9 cellular contexts compared by ENCODE assay signal in the genomic region with DNA sequence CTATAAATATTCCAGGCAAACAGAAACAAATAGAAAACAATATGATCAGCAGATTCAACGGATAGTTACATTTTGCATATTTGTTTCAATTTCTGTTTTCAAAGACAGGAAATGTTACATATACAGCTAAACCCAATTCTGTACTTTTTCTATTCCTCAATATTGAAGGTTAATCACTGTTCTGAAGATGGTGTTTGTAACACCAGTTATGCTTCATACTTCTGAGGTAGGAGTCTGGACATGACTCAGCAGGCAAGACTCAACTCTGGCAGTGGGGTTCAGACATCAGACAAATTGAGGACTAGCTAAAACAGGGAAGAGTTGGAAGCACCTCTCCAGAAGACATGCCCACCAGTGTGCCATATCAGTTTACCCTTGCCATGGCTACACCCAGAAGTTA. TPM values are rescaled to one million over a fixed set of nuclear protein-coding genes. Genes with fewer than 3 reads are reported as not detected.
DNase-seq lines count a peak whose midpoint lies in the region; ATAC-seq and TF ChIP-seq lines count a peak whose summit lies in the region.
"Had no signal": no experiment of that assay in that cellular context is flagged by ENCODE, and none has a peak within 500 bp of the region (broad histone marks: within the 10 kb centered on the region; RNA-seq: fewer than 3 reads in every experiment).

No MANE protein-coding gene starts in this region.

- H3K9me3 Mint-ChIP-seq in neural crest cell (peaks cover 4% of the 10 kb centered on the region), chondrocyte (ENCODE audit: low read depth) (no peaks in the 10 kb centered on the region)
- H3K9me3 Mint-ChIP-seq in activated CD8-positive, alpha-beta memory T cell treated with anti-CD3 and anti-CD28 coated beads, Interleukin-2, amount 10 ng/mL, durations not matched to agents 7 days and 5 days (ENCODE audit: low read depth) = no peaks in the 10 kb centered on the region

- H3K4me3 Mint-ChIP-seq in neural crest cell (no peak overlapping the region), chondrocyte (ENCODE audit: unreplicated experiment) (no peak overlapping the region)
- no peak overlapping the region for H3K4me3 Mint-ChIP-seq in activated CD8-positive, alpha-beta memory T cell treated with anti-CD3 and anti-CD28 coated beads, Interleukin-2, amount 10 ng/mL, durations not matched to agents 7 days and 5 days

- H3K36me3 Mint-ChIP-seq in neural crest cell (ENCODE audit: low read depth) = no peaks in the 10 kb centered on the region
- no peaks in the 10 kb centered on the region for H3K36me3 Mint-ChIP-seq in activated CD8-positive, alpha-beta memory T cell treated with anti-CD3 and anti-CD28 coated beads, Interleukin-2, amount 10 ng/mL, durations not matched to agents 7 days and 5 days
- H3K36me3 Mint-ChIP-seq in chondrocyte (ENCODE audit: low read depth) = no peaks in the 10 kb centered on the region

- no peaks in the 10 kb centered on the region for H3K27me3 Mint-ChIP-seq in neural crest cell (ENCODE audit: low read depth)
- peaks cover 4% of the 10 kb centered on the region for H3K27me3 Mint-ChIP-seq in activated CD8-positive, alpha-beta memory T cell treated with anti-CD3 and anti-CD28 coated beads, Interleukin-2, amount 10 ng/mL, durations not matched to agents 7 days and 5 days
- H3K27me3 Mint-ChIP-seq in chondrocyte (ENCODE audit: low read depth) = peaks cover 23% of the 10 kb centered on the region

- CTCF ChIA-PET in activated CD8-positive, alpha-beta memory T cell treated with anti-CD3 and anti-CD28 coated beads, Interleukin-2, amount 10 ng/mL, durations not matched to agents 7 days and 5 days (lab: Charles Lee) = no interaction called here

- ATAC-seq in GM18909 (IDR thresholded peaks at IDR 0.05; ENCODE audit: poor library complexity, unreplicated experiment) = peak; percentile 96
- peak; percentile 91 for ATAC-seq in HG02571 (IDR thresholded peaks at IDR 0.05; ENCODE audit: unreplicated experiment)
- peak; percentile 98 for ATAC-seq in HG03565 (IDR thresholded peaks at IDR 0.05; ENCODE audit: unreplicated experiment)
- no peak for ATAC-seq in activated CD8-positive, alpha-beta memory T cell treated with anti-CD3 and anti-CD28 coated beads, Interleukin-2, amount 10 ng/mL, durations not matched to agents 7 days and 5 days

- TF ChIP-seq CTCF in neural crest cell (conservative IDR thresholded peaks at IDR 0.05) = no peak
- no peak for TF ChIP-seq CTCF in chondrocyte (IDR thresholded peaks at IDR 0.05)

- DNase-seq in neural crest cell (ENCODE audit: low read depth, low spot score) = no peak
- DNase-seq in activated CD8-positive, alpha-beta memory T cell treated with anti-CD3 and anti-CD28 coated beads, Interleukin-2, amount 10 ng/mL, durations not matched to agents 7 days and 5 days = no peak
- DNase-seq in cerebellum (ENCODE audit: low spot score) = no peak
- no peak for DNase-seq in cerebellar nuclear complex (lab: John Stamatoyannopoulos, UW)
- no peak for DNase-seq in chondrocyte (ENCODE audit: low spot score)
- DNase-seq: NCI-H1930 had no signal

- no peaks in the 10 kb centered on the region for H3K4me1 Mint-ChIP-seq in neural crest cell
- peaks cover 5% of the 10 kb centered on the region for H3K4me1 Mint-ChIP-seq in activated CD8-positive, alpha-beta memory T cell treated with anti-CD3 and anti-CD28 coated beads, Interleukin-2, amount 10 ng/mL, durations not matched to agents 7 days and 5 days
- H3K4me1 Mint-ChIP-seq in chondrocyte (ENCODE audit: low read depth) = no peaks in the 10 kb centered on the region

- H3K27ac Mint-ChIP-seq in neural crest cell (ENCODE audit: unreplicated experiment) (peak overlapping the region; percentile 15), chondrocyte (ENCODE audit: unreplicated experiment) (no peak overlapping the region)
- H3K27ac Mint-ChIP-seq in activated CD8-positive, alpha-beta memory T cell treated with anti-CD3 and anti-CD28 coated beads, Interleukin-2, amount 10 ng/mL, durations not matched to agents 7 days and 5 days = no peak overlapping the region

RNA-seq across cellular contexts. Expression of a gene that starts 16.6 kb away (rescaled TPM):
- total RNA-seq in neural crest cell (not detected in 2 replicates), cerebellum (not detected), chondrocyte (not detected in 3 replicates)
- not detected for total RNA-seq in activated CD8-positive, alpha-beta memory T cell treated with anti-CD3 and anti-CD28 coated beads, Interleukin-2, amount 10 ng/mL, durations not matched to agents 7 days and 5 days

RNA-seq across cellular contexts. Expression of a gene that starts 40.3 kb away (rescaled TPM):
- not detected in 2 replicates for total RNA-seq in neural crest cell
- total RNA-seq in activated CD8-positive, alpha-beta memory T cell treated with anti-CD3 and anti-CD28 coated beads, Interleukin-2, amount 10 ng/mL, durations not matched to agents 7 days and 5 days = not detected
- total RNA-seq in cerebellum = not detected
- not detected in 3 replicates for total RNA-seq in chondrocyte

RNA-seq across cellular contexts. Expression of a gene that starts 57.9 kb away (rescaled TPM):
- total RNA-seq in neural crest cell = not detected in 2 replicates
- not detected for total RNA-seq in activated CD8-positive, alpha-beta memory T cell treated with anti-CD3 and anti-CD28 coated beads, Interleukin-2, amount 10 ng/mL, durations not matched to agents 7 days and 5 days
- not detected for total RNA-seq in cerebellum
- not detected in 3 replicates for total RNA-seq in chondrocyte
